Comparison of ENCODE assay signal across 8 cellular contexts in genomic region chr17:75978938-75979704, GRCh38. TPM values are rescaled to one million over a fixed set of nuclear protein-coding genes. Genes with fewer than 3 reads are reported as not detected.
DNase-seq lines count a peak whose midpoint lies in the region; ATAC-seq lines count a peak whose summit lies in the region.

TSS of gene ACOX1 (minus strand) at chr17:75979166. CDS start at chr17:75979073, 93 bp downstream.
TSS of gene TEN1 (plus strand) at chr17:75979240. CDS start at chr17:75986193, 6,953 bp downstream.

- DNase-seq in C1 segment of cervical spinal cord (lab: John Stamatoyannopoulos, UW) (peak; percentile 75 to 99 (median 96)), NCI-H748 (lab: John Stamatoyannopoulos, UW; ENCODE audit: unreplicated experiment) (peak; percentile 95), dedifferentiated amniotic fluid mesenchymal stem cell (ENCODE audit: extremely low spot score) (peak; percentile 92), left lobe of liver (ENCODE audit: low spot score) (peak; percentile 98)
- peak; percentile 94 for DNase-seq in activated CD4-positive, alpha-beta T cell treated with anti-CD3 and anti-CD28 coated beads, Interleukin-2, amount 50 U/mL, for 1 hour
- peak; percentile 91 for DNase-seq in stimulated activated CD4-positive, alpha-beta T cell treated with anti-CD3 and anti-CD28 coated beads, Interleukin-2, amount 100 ng/mL, for 4 hours (ENCODE audit: low read depth)

- ATAC-seq in GM19328 (IDR thresholded peaks at IDR 0.05; ENCODE audit: unreplicated experiment) (peak; percentile 82), HG03520 (IDR thresholded peaks at IDR 0.05; ENCODE audit: unreplicated experiment) (peak; percentile 81), left lobe of liver (peak; percentile 81)

RNA-seq across cellular contexts. Expression of gene ACOX1, which starts in this region (rescaled TPM):
- 199 TPM for total RNA-seq in left lobe of liver

RNA-seq across cellular contexts. Expression of gene TEN1, which starts in this region (rescaled TPM):
- 14.1 TPM for total RNA-seq in left lobe of liver

Comparison
In these comparisons a context has a peak if more than half of its experiments do, and no peak if none do; other contexts are left out.
1. Peak in every context shown above with its lines: DNase-seq and ATAC-seq.